Comparison of ENCODE assay signal across 36 cellular contexts in the genomic region with DNA sequence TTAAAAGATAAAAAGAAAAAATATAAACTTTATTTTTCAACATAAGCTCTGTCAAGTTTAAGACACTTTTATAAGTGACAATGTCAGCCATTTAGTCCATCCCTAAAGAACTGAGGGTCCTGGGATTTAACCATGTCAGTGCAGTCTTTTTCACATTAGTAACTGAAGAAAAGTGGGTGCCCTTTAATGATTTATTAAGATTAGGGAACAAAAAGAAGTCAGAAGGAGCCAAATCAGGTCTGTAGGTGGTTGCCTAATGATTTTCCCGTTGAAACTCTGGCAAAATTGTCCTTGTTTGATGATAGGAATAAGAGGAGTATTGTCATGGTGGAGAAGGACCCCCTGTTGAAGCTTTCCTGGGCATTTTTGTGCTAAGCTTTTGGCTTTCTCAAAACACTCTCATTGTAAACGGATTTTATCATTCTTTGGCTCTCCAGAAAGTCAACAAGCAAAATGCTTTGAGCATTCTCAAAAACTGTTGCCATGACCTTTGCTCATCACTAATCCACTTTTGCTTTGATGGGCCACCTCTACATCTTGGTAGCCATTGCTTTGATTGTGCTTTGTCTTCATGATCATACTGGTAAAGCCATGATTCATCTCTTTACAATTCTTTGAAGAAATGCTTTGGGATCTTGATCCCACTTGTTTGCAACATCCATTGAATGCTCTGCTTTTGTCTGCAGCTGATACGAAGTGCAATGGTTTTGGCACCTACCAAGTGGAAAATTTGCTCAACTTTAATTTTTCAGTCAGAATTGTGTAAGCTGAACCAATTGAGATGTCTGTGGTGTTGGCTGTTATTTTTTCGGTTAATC. TPM values are rescaled to one million over a fixed set of nuclear protein-coding genes. Genes with fewer than 3 reads are reported as not detected.
"Had no signal": no experiment of that assay in that cellular context is flagged by ENCODE, and none has a peak within 500 bp of the region (broad histone marks: within the 10 kb centered on the region; RNA-seq: fewer than 3 reads in every experiment).

No MANE protein-coding gene starts in this region.

- H3K4me3 ChIP-seq: Peyer's patch, SJCRH30, SK-N-MC had no signal

- DNase-seq: activated CD4-positive, alpha-beta memory T cell treated with anti-CD3 and anti-CD28 coated beads for 36 hours; activated CD4-positive, alpha-beta T cell treated with anti-CD3 and anti-CD28 coated beads for 4 hours; activated CD4-positive, alpha-beta T cell treated with anti-CD3 and anti-CD28 coated beads, Interleukin-2, amount 50 U/mL, for 1 hour; activated CD8-positive, alpha-beta memory T cell treated with anti-CD3 and anti-CD28 coated beads, Interleukin-2, amount 50 U/mL, for 4 hours; activated effector memory CD4-positive, alpha-beta T cell treated with Interleukin-2 at 50 U/mL for 16 hours; activated naive CD4-positive, alpha-beta T cell treated with anti-CD3 and anti-CD28 coated beads, Interleukin-2, amount 10 ng/mL, durations not matched to agents 7 days and 5 days; activated naive CD8-positive, alpha-beta T cell treated with anti-CD3 and anti-CD28 coated beads, Interleukin-2, amount 50 U/mL, for 24 hours; activated T-cell treated with anti-CD3 and anti-CD28 coated beads for 4 hours; activated T-cell treated with anti-CD3 and anti-CD28 coated beads, Interleukin-2, amount 50 U/mL, for 4 hours; amniotic stem cell; aorta; brain microvascular endothelial cell; central memory CD4-positive, alpha-beta T cell; Kasumi-1; KG1; MM.1S; MV-4-11; NCI-H1092; NCI-H1436 treated with DMSO at 0.1 percent for 48 hours; NCI-H1694 treated with DMSO at 0.1 percent for 48 hours; NCI-H2029; NCI-H345; NCI-H526; NCI-H748 treated with DMSO at 0.1 percent for 48 hours; NK-92 treated with Interleukin-12 subunit alpha and Interleukin-12 subunit beta, amount 100 ng/mL, for 24 hours; PC-3; Peyer's patch; SHP77; SJCRH30; T1000 had no signal

- ATAC-seq: activated CD4-positive, CD25-positive, alpha-beta regulatory T cell treated with anti-CD3 and anti-CD28 coated beads, Interleukin-2, amount 50 U/mL, for 24 hours; activated naive CD8-positive, alpha-beta T cell treated with anti-CD3 and anti-CD28 coated beads, Interleukin-2, amount 50 U/mL, for 24 hours; activated T-cell treated with anti-CD3 and anti-CD28 coated beads, Interleukin-2, amount 50 U/mL, for 4 hours; PC-3 had no signal

- H3K36me3 ChIP-seq: brain microvascular endothelial cell, Peyer's patch, SJCRH30 had no signal

- H3K36me3 Mint-ChIP-seq: activated naive CD4-positive, alpha-beta T cell treated with anti-CD3 and anti-CD28 coated beads, Interleukin-2, amount 10 ng/mL, durations not matched to agents 7 days and 5 days had no signal

- H3K27me3 ChIP-seq: brain microvascular endothelial cell, Peyer's patch, SJCRH30 had no signal

- H3K27me3 Mint-ChIP-seq: activated CD4-positive, alpha-beta memory T cell treated with anti-CD3 and anti-CD28 coated beads for 36 hours; activated naive CD4-positive, alpha-beta T cell treated with anti-CD3 and anti-CD28 coated beads, Interleukin-2, amount 10 ng/mL, durations not matched to agents 7 days and 5 days; activated naive CD8-positive, alpha-beta T cell; activated naive CD8-positive, alpha-beta T cell treated with anti-CD3 and anti-CD28 coated beads, Interleukin-2, amount 50 U/mL, for 24 hours had no signal

- H3K4me1 Mint-ChIP-seq: activated naive CD4-positive, alpha-beta T cell treated with anti-CD3 and anti-CD28 coated beads, Interleukin-2, amount 10 ng/mL, durations not matched to agents 7 days and 5 days; activated naive CD8-positive, alpha-beta T cell treated with anti-CD3 and anti-CD28 coated beads, Interleukin-2, amount 50 U/mL, for 24 hours had no signal

- H3K4me1 ChIP-seq: Peyer's patch had no signal

- H3K4me3 Mint-ChIP-seq: activated CD4-positive, alpha-beta memory T cell treated with anti-CD3 and anti-CD28 coated beads for 36 hours; activated naive CD4-positive, alpha-beta T cell treated with anti-CD3 and anti-CD28 coated beads, Interleukin-2, amount 10 ng/mL, durations not matched to agents 7 days and 5 days; activated naive CD8-positive, alpha-beta T cell; activated naive CD8-positive, alpha-beta T cell treated with anti-CD3 and anti-CD28 coated beads, Interleukin-2, amount 50 U/mL, for 24 hours; activated T-cell treated with anti-CD3 and anti-CD28 coated beads, Interleukin-2, amount 50 U/mL, for 4 hours had no signal

- H3K9me3 ChIP-seq: Peyer's patch had no signal

- H3K27ac ChIP-seq: brain microvascular endothelial cell, Peyer's patch, SJCRH30, SK-N-MC had no signal

- H3K27ac Mint-ChIP-seq: activated CD4-positive, alpha-beta memory T cell treated with anti-CD3 and anti-CD28 coated beads for 36 hours; activated naive CD4-positive, alpha-beta T cell treated with anti-CD3 and anti-CD28 coated beads, Interleukin-2, amount 10 ng/mL, durations not matched to agents 7 days and 5 days; activated naive CD8-positive, alpha-beta T cell; activated naive CD8-positive, alpha-beta T cell treated with anti-CD3 and anti-CD28 coated beads, Interleukin-2, amount 50 U/mL, for 24 hours had no signal

RNA-seq across cellular contexts. Expression of gene TSPYL6, which starts 22.0 kb away (rescaled TPM):
- total RNA-seq: activated CD4-positive, alpha-beta memory T cell treated with anti-CD3 and anti-CD28 coated beads for 36 hours; activated T-cell treated with anti-CD3 and anti-CD28 coated beads, Interleukin-2, amount 50 U/mL, for 4 hours; NCI-H460; PC-3; Peyer's patch; T-helper 1 cell treated with Interleukin-12 subunit alpha and Interleukin-12 subunit beta and Interleukin-4 antibody, amounts not matched to agents 30 ng/mL and 1 ng/mL, for 36 hours; T-helper 2 cell treated with Interferon-gamma antibody and Interleukin-4, amounts not matched to agents 100 ng/mL and 5 ng/mL, for 36 hours had no signal
